In the genomic region with DNA sequence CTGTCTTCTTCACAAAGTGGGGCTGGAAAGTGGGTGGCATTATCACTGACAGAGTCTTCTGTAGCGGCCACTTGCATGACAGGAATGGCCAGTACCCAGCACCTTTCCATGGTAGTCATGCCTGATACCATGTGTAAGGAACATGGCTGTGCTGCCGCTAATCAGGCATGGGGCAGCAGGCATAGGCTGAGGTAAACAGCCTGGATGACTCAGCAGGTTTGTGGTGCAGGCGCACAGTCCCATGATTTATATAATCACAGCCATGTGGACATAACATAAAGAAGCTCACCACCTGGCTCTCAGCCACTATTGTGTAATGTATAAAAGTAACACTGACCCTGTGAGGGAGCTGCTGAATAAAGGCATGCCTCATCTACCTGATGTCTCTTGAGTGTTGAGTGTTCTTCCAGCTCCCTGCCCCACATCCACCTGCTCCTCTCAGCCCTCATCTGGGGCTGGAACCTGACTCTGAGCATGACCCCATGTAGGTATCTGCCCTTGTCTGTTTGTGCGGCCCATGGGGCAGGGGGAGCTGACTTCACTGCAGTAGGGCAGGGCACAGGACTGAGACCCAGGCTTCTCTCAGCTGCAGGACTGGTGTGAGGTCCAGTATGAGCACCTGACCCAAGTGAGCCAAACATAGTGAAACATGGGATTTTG, we compare ENCODE assay signal across 14 cellular contexts. TPM values are rescaled to one million over a fixed set of nuclear protein-coding genes. Genes with fewer than 3 reads are reported as not detected.
DNase-seq lines count a peak whose midpoint lies in the region; ATAC-seq and TF ChIP-seq lines count a peak whose summit lies in the region.
"Had no signal": no experiment of that assay in that cellular context is flagged by ENCODE, and none has a peak within 500 bp of the region (broad histone marks: within the 10 kb centered on the region; RNA-seq: fewer than 3 reads in every experiment).

No MANE protein-coding gene starts in this region.

- H3K9me2 ChIP-seq in hepatocyte (replicated peaks; ENCODE audit: insufficient read depth) = no peaks in the 10 kb centered on the region

- no peaks in the 10 kb centered on the region for H3K9me3 ChIP-seq in hepatocyte (ENCODE audit: low read depth)
- H3K9me3 ChIP-seq: colonic mucosa, right atrium auricular region had no signal

- H3K4me2 ChIP-seq in hepatocyte = no peak overlapping the region

- no peak for TF ChIP-seq CTCF in fibroblast of the aortic adventitia (IDR thresholded peaks at IDR 0.05; ENCODE audit: insufficient read depth, low read length)
- no peak for TF ChIP-seq CTCF in hepatocyte (IDR thresholded peaks at IDR 0.05; ENCODE audit: poor library complexity)

- no peaks in the 10 kb centered on the region for H3K4me1 ChIP-seq in hepatocyte (ENCODE audit: insufficient read depth)
- H3K4me1 ChIP-seq: colonic mucosa, right atrium auricular region had no signal

- in situ Hi-C loops in ACHN (cut with HindIII; ENCODE audit: low pct_ligation_motif_present, low pct_unique_long_range_greater_than_20kb, low sequenced_read_pairs) = no loop called here

- H3K4me3 ChIP-seq in fibroblast of the aortic adventitia (ENCODE audit: low read depth, low read length) (no peak overlapping the region), hepatocyte (no peak overlapping the region)
- H3K4me3 ChIP-seq: colonic mucosa, right atrium auricular region had no signal

- H3K27me3 ChIP-seq in hepatocyte = no peaks in the 10 kb centered on the region
- H3K27me3 ChIP-seq: colonic mucosa, right atrium auricular region had no signal

- H2AFZ ChIP-seq in hepatocyte = no peak overlapping the region

- H4K20me1 ChIP-seq in hepatocyte (ENCODE audit: insufficient read depth, poor library complexity, severe bottlenecking) = no peaks in the 10 kb centered on the region

- no peaks in the 10 kb centered on the region for H3K36me3 ChIP-seq in hepatocyte (replicated peaks; ENCODE audit: insufficient read depth, low read depth)
- H3K36me3 ChIP-seq: colonic mucosa, right atrium auricular region had no signal

- H3K79me2 ChIP-seq in hepatocyte = no peaks in the 10 kb centered on the region

- no peak for ATAC-seq in GM18907 (IDR thresholded peaks at IDR 0.05; ENCODE audit: unreplicated experiment)
- ATAC-seq in HG02973 (IDR thresholded peaks at IDR 0.05; ENCODE audit: unreplicated experiment) = no peak
- ATAC-seq in HG02763 (IDR thresholded peaks at IDR 0.05; ENCODE audit: unreplicated experiment) = no peak

- DNase-seq in ACHN = peak; percentile 8
- DNase-seq in ELR (ENCODE audit: low read depth) = peak; percentile 50
- peak; percentile 50 for DNase-seq in OCI-M1 (lab: John Stamatoyannopoulos, UW)
- DNase-seq in fibroblast of the aortic adventitia (ENCODE audit: low read depth) = peak; percentile 11
- DNase-seq in hepatocyte (ENCODE audit: low spot score) = no peak
- DNase-seq: colonic mucosa, HCEC 1CT, Karpas-422, NCI-H146, NCI-H510A treated with DMSO at 0.1 percent for 48 hours had no signal

- WGBS in hepatocyte (ENCODE audit: low lambda C conversion rate, missing lambda C conversion rate) = 98% methylated on average over 4 of the region's 4 CpGs

- H3K27ac ChIP-seq in hepatocyte = no peak overlapping the region
- H3K27ac ChIP-seq: colonic mucosa, right atrium auricular region had no signal

RNA-seq across cellular contexts. Expression of a gene that starts 13.2 kb away (rescaled TPM):
- total RNA-seq in fibroblast of the aortic adventitia (ENCODE audit: low replicate concordance) (28.9 and 34.6 TPM in 2 replicates), hepatocyte (26.5 and 27.7 TPM in 2 replicates)
- 9.5 and 18.3 TPM in 2 replicates for polyA plus RNA-seq in hepatocyte
